Comparison of ENCODE assay signal across 9 cellular contexts in genomic region chrX:72021975-72022374, GRCh38.
DNase-seq lines count a peak whose midpoint lies in the region; TF ChIP-seq lines count a peak whose summit lies in the region.
"Had no signal": no experiment of that assay in that cellular context is flagged by ENCODE, and none has a peak within 500 bp of the region (broad histone marks: within the 10 kb centered on the region; RNA-seq: fewer than 3 reads in every experiment).

No MANE protein-coding gene starts in this region.

- H3K4me3 ChIP-seq in retinal pigment epithelial cell (ENCODE audit: low read length) = no peak overlapping the region

- peak; percentile 15 for DNase-seq in activated CD4-positive, alpha-beta T cell treated with anti-CD3 and anti-CD28 coated beads for 48 hours
- DNase-seq in activated CD4-positive, alpha-beta T cell treated with anti-CD3 and anti-CD28 coated beads for 1 hour = no peak
- DNase-seq in NCI-H1694 treated with DMSO at 0.1 percent for 48 hours (lab: John Stamatoyannopoulos, UW) (peak; percentile 22), dermis blood vessel endothelial cell (peak; percentile 48), retinal pigment epithelial cell (ENCODE audit: low read depth) (no peak), SIG-M5 treated with dmso at 0.1 percent for 504 hours (lab: John Stamatoyannopoulos, UW; ENCODE audit: unreplicated experiment) (no peak), SIG-M5 (lab: John Stamatoyannopoulos, UW) (no peak), GM19240 (ENCODE audit: insufficient read length, low spot score) (no peak)
- DNase-seq: right cardiac atrium had no signal

- peak; percentile 60 for TF ChIP-seq CTCF in retinal pigment epithelial cell (conservative IDR thresholded peaks at IDR 0.05; ENCODE audit: low read depth, low read length)

Comparison
In these comparisons a context has a peak if more than half of its experiments do, and no peak if none do; other contexts are left out.
1. DNase-seq: peak in activated CD4-positive, alpha-beta T cell treated with anti-CD3 and anti-CD28 coated beads for 48 hours (single experiment), NCI-H1694 treated with DMSO at 0.1 percent for 48 hours (single experiment) and dermis blood vessel endothelial cell (single experiment); none in activated CD4-positive, alpha-beta T cell treated with anti-CD3 and anti-CD28 coated beads for 1 hour (single experiment), retinal pigment epithelial cell (single experiment), SIG-M5 treated with dmso at 0.1 percent for 504 hours (single experiment), SIG-M5 (single experiment) and GM19240 (single experiment).